Comparison of ENCODE assay signal across 1 cellular context in the genomic region with DNA sequence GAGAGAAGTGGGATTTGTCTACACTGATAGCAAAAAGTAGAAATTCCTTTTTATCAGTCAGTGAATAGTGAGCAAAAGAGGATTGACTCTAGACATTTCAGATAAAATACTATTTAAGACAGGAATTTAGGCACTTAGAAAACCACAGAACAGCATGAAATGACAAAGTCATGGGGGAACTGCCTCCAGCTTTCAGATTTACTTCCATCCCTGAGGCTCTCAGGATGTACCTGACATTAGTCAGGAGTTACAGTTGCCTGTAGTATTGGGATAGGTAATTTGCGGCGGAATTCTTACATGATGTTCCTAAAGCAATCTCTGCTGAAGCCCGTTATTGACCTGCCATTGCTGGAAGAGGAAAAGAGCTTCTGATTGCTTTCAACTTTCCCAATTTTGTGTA.
TF ChIP-seq lines count a peak whose summit lies in the region.

No MANE protein-coding gene starts in this region.

TF ChIP-seq in GM23338, 12 proteins besides CTCF, POLR2A, EP300 and RAD21 (continued from another document):
- TF ChIP-seq, protein P1, sequence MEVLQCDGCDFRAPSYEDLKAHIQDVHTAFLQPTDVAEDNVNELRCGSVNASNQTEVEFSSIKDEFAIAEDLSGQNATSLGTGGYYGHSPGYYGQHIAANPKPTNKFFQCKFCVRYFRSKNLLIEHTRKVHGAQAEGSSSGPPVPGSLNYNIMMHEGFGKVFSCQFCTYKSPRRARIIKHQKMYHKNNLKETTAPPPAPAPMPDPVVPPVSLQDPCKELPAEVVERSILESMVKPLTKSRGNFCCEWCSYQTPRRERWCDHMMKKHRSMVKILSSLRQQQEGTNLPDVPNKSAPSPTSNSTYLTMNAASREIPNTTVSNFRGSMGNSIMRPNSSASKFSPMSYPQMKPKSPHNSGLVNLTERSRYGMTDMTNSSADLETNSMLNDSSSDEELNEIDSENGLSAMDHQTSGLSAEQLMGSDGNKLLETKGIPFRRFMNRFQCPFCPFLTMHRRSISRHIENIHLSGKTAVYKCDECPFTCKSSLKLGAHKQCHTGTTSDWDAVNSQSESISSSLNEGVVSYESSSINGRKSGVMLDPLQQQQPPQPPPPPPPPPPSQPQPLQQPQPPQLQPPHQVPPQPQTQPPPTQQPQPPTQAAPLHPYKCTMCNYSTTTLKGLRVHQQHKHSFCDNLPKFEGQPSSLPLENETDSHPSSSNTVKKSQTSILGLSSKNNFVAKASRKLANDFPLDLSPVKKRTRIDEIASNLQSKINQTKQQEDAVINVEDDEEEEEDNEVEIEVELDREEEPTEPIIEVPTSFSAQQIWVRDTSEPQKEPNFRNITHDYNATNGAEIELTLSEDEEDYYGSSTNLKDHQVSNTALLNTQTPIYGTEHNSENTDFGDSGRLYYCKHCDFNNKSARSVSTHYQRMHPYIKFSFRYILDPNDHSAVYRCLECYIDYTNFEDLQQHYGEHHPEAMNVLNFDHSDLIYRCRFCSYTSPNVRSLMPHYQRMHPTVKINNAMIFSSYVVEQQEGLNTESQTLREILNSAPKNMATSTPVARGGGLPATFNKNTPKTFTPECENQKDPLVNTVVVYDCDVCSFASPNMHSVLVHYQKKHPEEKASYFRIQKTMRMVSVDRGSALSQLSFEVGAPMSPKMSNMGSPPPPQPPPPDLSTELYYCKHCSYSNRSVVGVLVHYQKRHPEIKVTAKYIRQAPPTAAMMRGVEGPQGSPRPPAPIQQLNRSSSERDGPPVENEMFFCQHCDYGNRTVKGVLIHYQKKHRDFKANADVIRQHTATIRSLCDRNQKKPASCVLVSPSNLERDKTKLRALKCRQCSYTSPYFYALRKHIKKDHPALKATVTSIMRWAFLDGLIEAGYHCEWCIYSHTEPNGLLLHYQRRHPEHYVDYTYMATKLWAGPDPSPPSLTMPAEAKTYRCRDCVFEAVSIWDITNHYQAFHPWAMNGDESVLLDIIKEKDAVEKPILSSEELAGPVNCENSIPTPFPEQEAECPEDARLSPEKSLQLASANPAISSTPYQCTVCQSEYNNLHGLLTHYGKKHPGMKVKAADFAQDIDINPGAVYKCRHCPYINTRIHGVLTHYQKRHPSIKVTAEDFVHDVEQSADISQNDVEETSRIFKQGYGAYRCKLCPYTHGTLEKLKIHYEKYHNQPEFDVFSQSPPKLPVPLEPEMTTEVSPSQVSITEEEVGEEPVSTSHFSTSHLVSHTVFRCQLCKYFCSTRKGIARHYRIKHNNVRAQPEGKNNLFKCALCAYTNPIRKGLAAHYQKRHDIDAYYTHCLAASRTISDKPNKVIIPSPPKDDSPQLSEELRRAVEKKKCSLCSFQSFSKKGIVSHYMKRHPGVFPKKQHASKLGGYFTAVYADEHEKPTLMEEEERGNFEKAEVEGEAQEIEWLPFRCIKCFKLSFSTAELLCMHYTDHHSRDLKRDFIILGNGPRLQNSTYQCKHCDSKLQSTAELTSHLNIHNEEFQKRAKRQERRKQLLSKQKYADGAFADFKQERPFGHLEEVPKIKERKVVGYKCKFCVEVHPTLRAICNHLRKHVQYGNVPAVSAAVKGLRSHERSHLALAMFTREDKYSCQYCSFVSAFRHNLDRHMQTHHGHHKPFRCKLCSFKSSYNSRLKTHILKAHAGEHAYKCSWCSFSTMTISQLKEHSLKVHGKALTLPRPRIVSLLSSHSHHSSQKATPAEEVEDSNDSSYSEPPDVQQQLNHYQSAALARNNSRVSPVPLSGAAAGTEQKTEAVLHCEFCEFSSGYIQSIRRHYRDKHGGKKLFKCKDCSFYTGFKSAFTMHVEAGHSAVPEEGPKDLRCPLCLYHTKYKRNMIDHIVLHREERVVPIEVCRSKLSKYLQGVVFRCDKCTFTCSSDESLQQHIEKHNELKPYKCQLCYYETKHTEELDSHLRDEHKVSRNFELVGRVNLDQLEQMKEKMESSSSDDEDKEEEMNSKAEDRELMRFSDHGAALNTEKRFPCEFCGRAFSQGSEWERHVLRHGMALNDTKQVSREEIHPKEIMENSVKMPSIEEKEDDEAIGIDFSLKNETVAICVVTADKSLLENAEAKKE (CRISPR knock-in tag; IDR thresholded peaks at IDR 0.05) = no peak
- TF ChIP-seq EZH2phosphoT487 (IDR thresholded peaks at IDR 0.05; ENCODE audit: unreplicated experiment) = no peak
- TF ChIP-seq STAT1 (IDR thresholded peaks at IDR 0.05; ENCODE audit: unreplicated experiment) = no peak
- TF ChIP-seq CREB1 (CRISPR knock-in tag; IDR thresholded peaks at IDR 0.05; ENCODE audit: low read depth) = no peak
- TF ChIP-seq NANOG (IDR thresholded peaks at IDR 0.05; ENCODE audit: borderline replicate concordance) = no peak
- TF ChIP-seq, protein P2, sequence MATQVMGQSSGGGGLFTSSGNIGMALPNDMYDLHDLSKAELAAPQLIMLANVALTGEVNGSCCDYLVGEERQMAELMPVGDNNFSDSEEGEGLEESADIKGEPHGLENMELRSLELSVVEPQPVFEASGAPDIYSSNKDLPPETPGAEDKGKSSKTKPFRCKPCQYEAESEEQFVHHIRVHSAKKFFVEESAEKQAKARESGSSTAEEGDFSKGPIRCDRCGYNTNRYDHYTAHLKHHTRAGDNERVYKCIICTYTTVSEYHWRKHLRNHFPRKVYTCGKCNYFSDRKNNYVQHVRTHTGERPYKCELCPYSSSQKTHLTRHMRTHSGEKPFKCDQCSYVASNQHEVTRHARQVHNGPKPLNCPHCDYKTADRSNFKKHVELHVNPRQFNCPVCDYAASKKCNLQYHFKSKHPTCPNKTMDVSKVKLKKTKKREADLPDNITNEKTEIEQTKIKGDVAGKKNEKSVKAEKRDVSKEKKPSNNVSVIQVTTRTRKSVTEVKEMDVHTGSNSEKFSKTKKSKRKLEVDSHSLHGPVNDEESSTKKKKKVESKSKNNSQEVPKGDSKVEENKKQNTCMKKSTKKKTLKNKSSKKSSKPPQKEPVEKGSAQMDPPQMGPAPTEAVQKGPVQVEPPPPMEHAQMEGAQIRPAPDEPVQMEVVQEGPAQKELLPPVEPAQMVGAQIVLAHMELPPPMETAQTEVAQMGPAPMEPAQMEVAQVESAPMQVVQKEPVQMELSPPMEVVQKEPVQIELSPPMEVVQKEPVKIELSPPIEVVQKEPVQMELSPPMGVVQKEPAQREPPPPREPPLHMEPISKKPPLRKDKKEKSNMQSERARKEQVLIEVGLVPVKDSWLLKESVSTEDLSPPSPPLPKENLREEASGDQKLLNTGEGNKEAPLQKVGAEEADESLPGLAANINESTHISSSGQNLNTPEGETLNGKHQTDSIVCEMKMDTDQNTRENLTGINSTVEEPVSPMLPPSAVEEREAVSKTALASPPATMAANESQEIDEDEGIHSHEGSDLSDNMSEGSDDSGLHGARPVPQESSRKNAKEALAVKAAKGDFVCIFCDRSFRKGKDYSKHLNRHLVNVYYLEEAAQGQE (IDR thresholded peaks at IDR 0.05; ENCODE audit: unreplicated experiment) = no peak
- TF ChIP-seq ZNF331 (CRISPR knock-in tag; IDR thresholded peaks at IDR 0.05; ENCODE audit: low read depth) = no peak
- TF ChIP-seq, protein P3, sequence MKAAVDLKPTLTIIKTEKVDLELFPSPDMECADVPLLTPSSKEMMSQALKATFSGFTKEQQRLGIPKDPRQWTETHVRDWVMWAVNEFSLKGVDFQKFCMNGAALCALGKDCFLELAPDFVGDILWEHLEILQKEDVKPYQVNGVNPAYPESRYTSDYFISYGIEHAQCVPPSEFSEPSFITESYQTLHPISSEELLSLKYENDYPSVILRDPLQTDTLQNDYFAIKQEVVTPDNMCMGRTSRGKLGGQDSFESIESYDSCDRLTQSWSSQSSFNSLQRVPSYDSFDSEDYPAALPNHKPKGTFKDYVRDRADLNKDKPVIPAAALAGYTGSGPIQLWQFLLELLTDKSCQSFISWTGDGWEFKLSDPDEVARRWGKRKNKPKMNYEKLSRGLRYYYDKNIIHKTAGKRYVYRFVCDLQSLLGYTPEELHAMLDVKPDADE (IDR thresholded peaks at IDR 0.05) = no peak
- TF ChIP-seq EZH2 (IDR thresholded peaks at IDR 0.05; ENCODE audit: low read depth, unreplicated experiment) = no peak
- TF ChIP-seq POLR2AphosphoS5 (IDR thresholded peaks at IDR 0.05; ENCODE audit: low read depth) = no peak
